Comparison of ENCODE assay signal across 1 cellular context in genomic region chr16:52496051-52496876, GRCh38.
A peak's percentile ranks its signal among the peaks of the same experiment; 100 is the strongest.
TF ChIP-seq lines count a peak whose summit lies in the region.

No MANE protein-coding gene starts in this region.

TF ChIP-seq in HepG2, 621 proteins besides CTCF, POLR2A, EP300 and RAD21 (continued from another document and continues in another):
- TF ChIP-seq, protein P1, sequence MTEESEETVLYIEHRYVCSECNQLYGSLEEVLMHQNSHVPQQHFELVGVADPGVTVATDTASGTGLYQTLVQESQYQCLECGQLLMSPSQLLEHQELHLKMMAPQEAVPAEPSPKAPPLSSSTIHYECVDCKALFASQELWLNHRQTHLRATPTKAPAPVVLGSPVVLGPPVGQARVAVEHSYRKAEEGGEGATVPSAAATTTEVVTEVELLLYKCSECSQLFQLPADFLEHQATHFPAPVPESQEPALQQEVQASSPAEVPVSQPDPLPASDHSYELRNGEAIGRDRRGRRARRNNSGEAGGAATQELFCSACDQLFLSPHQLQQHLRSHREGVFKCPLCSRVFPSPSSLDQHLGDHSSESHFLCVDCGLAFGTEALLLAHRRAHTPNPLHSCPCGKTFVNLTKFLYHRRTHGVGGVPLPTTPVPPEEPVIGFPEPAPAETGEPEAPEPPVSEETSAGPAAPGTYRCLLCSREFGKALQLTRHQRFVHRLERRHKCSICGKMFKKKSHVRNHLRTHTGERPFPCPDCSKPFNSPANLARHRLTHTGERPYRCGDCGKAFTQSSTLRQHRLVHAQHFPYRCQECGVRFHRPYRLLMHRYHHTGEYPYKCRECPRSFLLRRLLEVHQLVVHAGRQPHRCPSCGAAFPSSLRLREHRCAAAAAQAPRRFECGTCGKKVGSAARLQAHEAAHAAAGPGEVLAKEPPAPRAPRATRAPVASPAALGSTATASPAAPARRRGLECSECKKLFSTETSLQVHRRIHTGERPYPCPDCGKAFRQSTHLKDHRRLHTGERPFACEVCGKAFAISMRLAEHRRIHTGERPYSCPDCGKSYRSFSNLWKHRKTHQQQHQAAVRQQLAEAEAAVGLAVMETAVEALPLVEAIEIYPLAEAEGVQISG (CRISPR knock-in tag; IDR thresholded peaks at IDR 0.05), result no peak
- TF ChIP-seq KLF12 (CRISPR knock-in tag; IDR thresholded peaks at IDR 0.05; ENCODE audit: borderline replicate concordance) (0 out of 2 replicates have a peak, but pooled peaks have one; percentile 23), ZFP36L1 (CRISPR knock-in tag; IDR thresholded peaks at IDR 0.05) (peak; percentile 73; the same call in 1 of the 2 replicates), MAFG (CRISPR knock-in tag; IDR thresholded peaks at IDR 0.05) (no peak), SP5 (CRISPR knock-in tag; IDR thresholded peaks at IDR 0.05; ENCODE audit: borderline replicate concordance, low read depth) (peak; percentile 74), ZNF225 (CRISPR knock-in tag; IDR thresholded peaks at IDR 0.05) (no peak), SATB2 (CRISPR knock-in tag; IDR thresholded peaks at IDR 0.05) (peak; percentile 10), ATF7-NPFF (CRISPR knock-in tag; IDR thresholded peaks at IDR 0.05; ENCODE audit: low read depth) (no peak), JUND (CRISPR knock-in tag; IDR thresholded peaks at IDR 0.05) (no peak), SP140L (CRISPR knock-in tag; IDR thresholded peaks at IDR 0.05; ENCODE audit: borderline replicate concordance) (0 out of 2 replicates have a peak, but pooled peaks have one; percentile 75), FOXP1 (IDR thresholded peaks at IDR 0.05) (peak; percentile 73), FOXP1 (CRISPR knock-in tag; IDR thresholded peaks at IDR 0.05) (peak; percentile 98), ZNF577 (CRISPR knock-in tag; IDR thresholded peaks at IDR 0.05; ENCODE audit: borderline replicate concordance, low read depth) (no peak), GMEB2 (CRISPR knock-in tag; IDR thresholded peaks at IDR 0.05; ENCODE audit: low read depth) (peak; percentile 54), NAIF1 (CRISPR knock-in tag; IDR thresholded peaks at IDR 0.05; ENCODE audit: borderline replicate concordance) (no peak), FOXO1 (CRISPR knock-in tag; IDR thresholded peaks at IDR 0.05) (peak; percentile 99), IRF1 (CRISPR knock-in tag; IDR thresholded peaks at IDR 0.05; ENCODE audit: low read depth) (no peak), ZNF660 (CRISPR knock-in tag; IDR thresholded peaks at IDR 0.05; ENCODE audit: borderline replicate concordance, low read depth) (no peak), NR2C2 (CRISPR knock-in tag; IDR thresholded peaks at IDR 0.05; ENCODE audit: borderline replicate concordance) (no peak; the same call in 1 of the 2 replicates), CCDC6 (CRISPR knock-in tag; IDR thresholded peaks at IDR 0.05) (peak; percentile 79; the same call in 1 of the 2 replicates), ZNF367 (CRISPR knock-in tag; IDR thresholded peaks at IDR 0.05; ENCODE audit: borderline replicate concordance) (no peak), FOSL2 (CRISPR knock-in tag; IDR thresholded peaks at IDR 0.05) (peak; percentile 69), ZNF496 (CRISPR knock-in tag; IDR thresholded peaks at IDR 0.05; ENCODE audit: insufficient replicate concordance) (no peak), STAT5B (CRISPR knock-in tag; IDR thresholded peaks at IDR 0.05) (no peak), ZNF234 (CRISPR knock-in tag; conservative IDR thresholded peaks at IDR 0.05) (no peak), ZFP62 (CRISPR knock-in tag; IDR thresholded peaks at IDR 0.05) (no peak), RXRA (CRISPR knock-in tag; IDR thresholded peaks at IDR 0.05) (no peak; the same call in 1 of the 2 replicates), MAX (IDR thresholded peaks at IDR 0.05) (peak; percentile 52; the same call in 1 of the 2 replicates), ZNF749 (CRISPR knock-in tag; IDR thresholded peaks at IDR 0.05; ENCODE audit: borderline replicate concordance) (no peak), REPIN1 (CRISPR knock-in tag; IDR thresholded peaks at IDR 0.05; ENCODE audit: borderline replicate concordance, low read depth) (peak; percentile 63; the same call in 1 of the 2 replicates), CENPX (CRISPR knock-in tag; IDR thresholded peaks at IDR 0.05) (no peak), ZNF580 (CRISPR knock-in tag; IDR thresholded peaks at IDR 0.05; ENCODE audit: borderline replicate concordance, low read depth) (peak; percentile 89; the same call in 1 of the 2 replicates), ZNF713 (CRISPR knock-in tag; IDR thresholded peaks at IDR 0.05) (no peak), ZNF619 (CRISPR knock-in tag; IDR thresholded peaks at IDR 0.05) (no peak)
- TF ChIP-seq, protein P2, sequence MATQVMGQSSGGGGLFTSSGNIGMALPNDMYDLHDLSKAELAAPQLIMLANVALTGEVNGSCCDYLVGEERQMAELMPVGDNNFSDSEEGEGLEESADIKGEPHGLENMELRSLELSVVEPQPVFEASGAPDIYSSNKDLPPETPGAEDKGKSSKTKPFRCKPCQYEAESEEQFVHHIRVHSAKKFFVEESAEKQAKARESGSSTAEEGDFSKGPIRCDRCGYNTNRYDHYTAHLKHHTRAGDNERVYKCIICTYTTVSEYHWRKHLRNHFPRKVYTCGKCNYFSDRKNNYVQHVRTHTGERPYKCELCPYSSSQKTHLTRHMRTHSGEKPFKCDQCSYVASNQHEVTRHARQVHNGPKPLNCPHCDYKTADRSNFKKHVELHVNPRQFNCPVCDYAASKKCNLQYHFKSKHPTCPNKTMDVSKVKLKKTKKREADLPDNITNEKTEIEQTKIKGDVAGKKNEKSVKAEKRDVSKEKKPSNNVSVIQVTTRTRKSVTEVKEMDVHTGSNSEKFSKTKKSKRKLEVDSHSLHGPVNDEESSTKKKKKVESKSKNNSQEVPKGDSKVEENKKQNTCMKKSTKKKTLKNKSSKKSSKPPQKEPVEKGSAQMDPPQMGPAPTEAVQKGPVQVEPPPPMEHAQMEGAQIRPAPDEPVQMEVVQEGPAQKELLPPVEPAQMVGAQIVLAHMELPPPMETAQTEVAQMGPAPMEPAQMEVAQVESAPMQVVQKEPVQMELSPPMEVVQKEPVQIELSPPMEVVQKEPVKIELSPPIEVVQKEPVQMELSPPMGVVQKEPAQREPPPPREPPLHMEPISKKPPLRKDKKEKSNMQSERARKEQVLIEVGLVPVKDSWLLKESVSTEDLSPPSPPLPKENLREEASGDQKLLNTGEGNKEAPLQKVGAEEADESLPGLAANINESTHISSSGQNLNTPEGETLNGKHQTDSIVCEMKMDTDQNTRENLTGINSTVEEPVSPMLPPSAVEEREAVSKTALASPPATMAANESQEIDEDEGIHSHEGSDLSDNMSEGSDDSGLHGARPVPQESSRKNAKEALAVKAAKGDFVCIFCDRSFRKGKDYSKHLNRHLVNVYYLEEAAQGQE (IDR thresholded peaks at IDR 0.05; ENCODE audit: borderline replicate concordance in 1 of 2, low read depth in 1 of 2, low read length in 2 of 2), result peak in 1 of 2 experiments; percentile 86; a peak in 2 of 4 replicates
- TF ChIP-seq, protein P3, sequence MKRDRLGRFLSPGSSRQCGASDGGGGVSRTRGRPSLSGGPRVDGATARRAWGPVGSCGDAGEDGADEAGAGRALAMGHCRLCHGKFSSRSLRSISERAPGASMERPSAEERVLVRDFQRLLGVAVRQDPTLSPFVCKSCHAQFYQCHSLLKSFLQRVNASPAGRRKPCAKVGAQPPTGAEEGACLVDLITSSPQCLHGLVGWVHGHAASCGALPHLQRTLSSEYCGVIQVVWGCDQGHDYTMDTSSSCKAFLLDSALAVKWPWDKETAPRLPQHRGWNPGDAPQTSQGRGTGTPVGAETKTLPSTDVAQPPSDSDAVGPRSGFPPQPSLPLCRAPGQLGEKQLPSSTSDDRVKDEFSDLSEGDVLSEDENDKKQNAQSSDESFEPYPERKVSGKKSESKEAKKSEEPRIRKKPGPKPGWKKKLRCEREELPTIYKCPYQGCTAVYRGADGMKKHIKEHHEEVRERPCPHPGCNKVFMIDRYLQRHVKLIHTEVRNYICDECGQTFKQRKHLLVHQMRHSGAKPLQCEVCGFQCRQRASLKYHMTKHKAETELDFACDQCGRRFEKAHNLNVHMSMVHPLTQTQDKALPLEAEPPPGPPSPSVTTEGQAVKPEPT (CRISPR knock-in tag; IDR thresholded peaks at IDR 0.05; ENCODE audit: low read depth), result no peak
- TF ChIP-seq, protein P4, sequence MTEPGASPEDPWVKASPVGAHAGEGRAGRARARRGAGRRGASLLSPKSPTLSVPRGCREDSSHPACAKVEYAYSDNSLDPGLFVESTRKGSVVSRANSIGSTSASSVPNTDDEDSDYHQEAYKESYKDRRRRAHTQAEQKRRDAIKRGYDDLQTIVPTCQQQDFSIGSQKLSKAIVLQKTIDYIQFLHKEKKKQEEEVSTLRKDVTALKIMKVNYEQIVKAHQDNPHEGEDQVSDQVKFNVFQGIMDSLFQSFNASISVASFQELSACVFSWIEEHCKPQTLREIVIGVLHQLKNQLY (CRISPR knock-in tag; IDR thresholded peaks at IDR 0.05), result peak; percentile 89
- TF ChIP-seq, protein P5, sequence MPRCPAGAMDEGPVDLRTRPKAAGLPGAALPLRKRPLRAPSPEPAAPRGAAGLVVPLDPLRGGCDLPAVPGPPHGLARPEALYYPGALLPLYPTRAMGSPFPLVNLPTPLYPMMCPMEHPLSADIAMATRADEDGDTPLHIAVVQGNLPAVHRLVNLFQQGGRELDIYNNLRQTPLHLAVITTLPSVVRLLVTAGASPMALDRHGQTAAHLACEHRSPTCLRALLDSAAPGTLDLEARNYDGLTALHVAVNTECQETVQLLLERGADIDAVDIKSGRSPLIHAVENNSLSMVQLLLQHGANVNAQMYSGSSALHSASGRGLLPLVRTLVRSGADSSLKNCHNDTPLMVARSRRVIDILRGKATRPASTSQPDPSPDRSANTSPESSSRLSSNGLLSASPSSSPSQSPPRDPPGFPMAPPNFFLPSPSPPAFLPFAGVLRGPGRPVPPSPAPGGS (CRISPR knock-in tag; IDR thresholded peaks at IDR 0.05), result peak; percentile 48; the same call in 1 of the 2 replicates
- TF ChIP-seq, protein P6, sequence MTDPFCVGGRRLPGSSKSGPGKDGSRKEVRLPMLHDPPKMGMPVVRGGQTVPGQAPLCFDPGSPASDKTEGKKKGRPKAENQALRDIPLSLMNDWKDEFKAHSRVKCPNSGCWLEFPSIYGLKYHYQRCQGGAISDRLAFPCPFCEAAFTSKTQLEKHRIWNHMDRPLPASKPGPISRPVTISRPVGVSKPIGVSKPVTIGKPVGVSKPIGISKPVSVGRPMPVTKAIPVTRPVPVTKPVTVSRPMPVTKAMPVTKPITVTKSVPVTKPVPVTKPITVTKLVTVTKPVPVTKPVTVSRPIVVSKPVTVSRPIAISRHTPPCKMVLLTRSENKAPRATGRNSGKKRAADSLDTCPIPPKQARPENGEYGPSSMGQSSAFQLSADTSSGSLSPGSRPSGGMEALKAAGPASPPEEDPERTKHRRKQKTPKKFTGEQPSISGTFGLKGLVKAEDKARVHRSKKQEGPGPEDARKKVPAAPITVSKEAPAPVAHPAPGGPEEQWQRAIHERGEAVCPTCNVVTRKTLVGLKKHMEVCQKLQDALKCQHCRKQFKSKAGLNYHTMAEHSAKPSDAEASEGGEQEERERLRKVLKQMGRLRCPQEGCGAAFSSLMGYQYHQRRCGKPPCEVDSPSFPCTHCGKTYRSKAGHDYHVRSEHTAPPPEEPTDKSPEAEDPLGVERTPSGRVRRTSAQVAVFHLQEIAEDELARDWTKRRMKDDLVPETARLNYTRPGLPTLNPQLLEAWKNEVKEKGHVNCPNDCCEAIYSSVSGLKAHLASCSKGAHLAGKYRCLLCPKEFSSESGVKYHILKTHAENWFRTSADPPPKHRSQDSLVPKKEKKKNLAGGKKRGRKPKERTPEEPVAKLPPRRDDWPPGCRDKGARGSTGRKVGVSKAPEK (CRISPR knock-in tag; IDR thresholded peaks at IDR 0.05; ENCODE audit: borderline replicate concordance), result no peak
- TF ChIP-seq, protein P7, sequence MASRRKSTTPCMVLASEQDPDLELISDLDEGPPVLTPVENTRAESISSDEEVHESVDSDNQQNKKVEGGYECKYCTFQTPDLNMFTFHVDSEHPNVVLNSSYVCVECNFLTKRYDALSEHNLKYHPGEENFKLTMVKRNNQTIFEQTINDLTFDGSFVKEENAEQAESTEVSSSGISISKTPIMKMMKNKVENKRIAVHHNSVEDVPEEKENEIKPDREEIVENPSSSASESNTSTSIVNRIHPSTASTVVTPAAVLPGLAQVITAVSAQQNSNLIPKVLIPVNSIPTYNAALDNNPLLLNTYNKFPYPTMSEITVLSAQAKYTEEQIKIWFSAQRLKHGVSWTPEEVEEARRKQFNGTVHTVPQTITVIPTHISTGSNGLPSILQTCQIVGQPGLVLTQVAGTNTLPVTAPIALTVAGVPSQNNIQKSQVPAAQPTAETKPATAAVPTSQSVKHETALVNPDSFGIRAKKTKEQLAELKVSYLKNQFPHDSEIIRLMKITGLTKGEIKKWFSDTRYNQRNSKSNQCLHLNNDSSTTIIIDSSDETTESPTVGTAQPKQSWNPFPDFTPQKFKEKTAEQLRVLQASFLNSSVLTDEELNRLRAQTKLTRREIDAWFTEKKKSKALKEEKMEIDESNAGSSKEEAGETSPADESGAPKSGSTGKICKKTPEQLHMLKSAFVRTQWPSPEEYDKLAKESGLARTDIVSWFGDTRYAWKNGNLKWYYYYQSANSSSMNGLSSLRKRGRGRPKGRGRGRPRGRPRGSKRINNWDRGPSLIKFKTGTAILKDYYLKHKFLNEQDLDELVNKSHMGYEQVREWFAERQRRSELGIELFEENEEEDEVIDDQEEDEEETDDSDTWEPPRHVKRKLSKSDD (CRISPR knock-in tag; IDR thresholded peaks at IDR 0.05; ENCODE audit: low read depth), result no peak
